Comparison of ENCODE assay signal across 1 cellular context in genomic region chr7:107172318-107173032, GRCh38.
A peak's percentile ranks its signal among the peaks of the same experiment; 100 is the strongest.
TF ChIP-seq lines count a peak whose summit lies in the region.

No MANE protein-coding gene starts in this region.

TF ChIP-seq in H1, 55 proteins besides CTCF, POLR2A, EP300 and RAD21:
- no peak for TF ChIP-seq SAP30 (IDR thresholded peaks at IDR 0.05; ENCODE audit: insufficient read depth, insufficient replicate concordance, low read length)
- TF ChIP-seq KDM1A (IDR thresholded peaks at IDR 0.05; ENCODE audit: borderline replicate concordance, low read length): peak; percentile 92
- peak in 1 of 2 experiments; percentile 55; a peak in 1 of 4 replicates for TF ChIP-seq HDAC2 (IDR thresholded peaks at IDR 0.05; ENCODE audit: borderline replicate concordance in 1 of 2, low read depth in 2 of 2, low read length in 2 of 2)
- no peak for TF ChIP-seq FOSL1 (IDR thresholded peaks at IDR 0.05; ENCODE audit: insufficient read depth, low read depth, low read length)
